In the genomic region with DNA sequence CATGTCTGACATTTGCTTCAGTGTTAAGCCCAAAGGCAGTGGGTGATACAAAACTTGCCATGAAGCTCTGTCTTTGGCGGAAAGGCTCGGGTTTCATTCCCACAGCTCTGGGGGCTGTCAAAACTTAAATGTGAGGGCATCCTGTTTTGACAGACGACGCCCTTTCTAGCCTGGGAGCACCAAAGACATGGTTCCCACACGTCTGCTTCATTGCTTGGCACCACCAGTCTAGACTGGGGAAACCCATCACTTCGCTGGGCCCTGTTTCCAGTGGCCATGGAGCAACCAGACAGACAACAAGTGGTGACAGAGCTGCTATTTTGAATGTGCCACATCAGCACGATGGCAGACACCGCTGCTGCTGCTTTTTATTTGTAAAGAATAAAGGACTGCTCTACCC, we compare ENCODE assay signal across 13 cellular contexts.
"Had no signal": no experiment of that assay in that cellular context is flagged by ENCODE, and none has a peak within 500 bp of the region (broad histone marks: within the 10 kb centered on the region; RNA-seq: fewer than 3 reads in every experiment).

No MANE protein-coding gene starts in this region.

- ATAC-seq: effector memory CD8-positive, alpha-beta T cell; gastroesophageal sphincter; left ventricle myocardium superior; stimulated activated naive B cell treated with anti-CD40 and anti-IgM and Interleukin-4, amounts not matched to agents 10 μg/mL and 1 μg/mL and 100 μg/mL, for 72 hours had no signal

- H3K9me3 ChIP-seq: adrenal gland, gastroesophageal sphincter, tibial artery had no signal

- H3K4me3 ChIP-seq: adrenal gland, gastroesophageal sphincter, tibial artery had no signal

- DNase-seq: activated CD4-positive, alpha-beta T cell treated with anti-CD3 and anti-CD28 coated beads, Interleukin-2, amount 50 U/mL, for 4 hours; activated CD4-positive, CD25-positive, alpha-beta regulatory T cell treated with anti-CD3 and anti-CD28 coated beads, Interleukin-2, amount 50 U/mL, for 72 hours; activated effector memory CD4-positive, alpha-beta T cell treated with anti-CD3 and anti-CD28 coated beads, Interleukin-2, amount 50 U/mL, for 16 hours; activated T-cell treated with anti-CD3 and anti-CD28 coated beads, Interleukin-2, amount 50 U/mL, for 24 hours; adrenal gland; effector memory CD8-positive, alpha-beta T cell; erythroblast; left ventricle myocardium superior; mesendoderm; stimulated activated CD4-positive, alpha-beta T cell treated with anti-CD3 and anti-CD28 coated beads, Interleukin-2, amount 100 ng/mL, for 48 hours; stimulated activated naive B cell treated with anti-CD40 and anti-IgM and Interleukin-4, amounts not matched to agents 10 μg/mL and 1 μg/mL and 100 μg/mL, for 72 hours; tibial artery had no signal

- H3K36me3 ChIP-seq: adrenal gland had no signal

- H3K27ac ChIP-seq: adrenal gland, gastroesophageal sphincter had no signal

- H3K27me3 ChIP-seq: adrenal gland, gastroesophageal sphincter, tibial artery had no signal
